In the genomic region with DNA sequence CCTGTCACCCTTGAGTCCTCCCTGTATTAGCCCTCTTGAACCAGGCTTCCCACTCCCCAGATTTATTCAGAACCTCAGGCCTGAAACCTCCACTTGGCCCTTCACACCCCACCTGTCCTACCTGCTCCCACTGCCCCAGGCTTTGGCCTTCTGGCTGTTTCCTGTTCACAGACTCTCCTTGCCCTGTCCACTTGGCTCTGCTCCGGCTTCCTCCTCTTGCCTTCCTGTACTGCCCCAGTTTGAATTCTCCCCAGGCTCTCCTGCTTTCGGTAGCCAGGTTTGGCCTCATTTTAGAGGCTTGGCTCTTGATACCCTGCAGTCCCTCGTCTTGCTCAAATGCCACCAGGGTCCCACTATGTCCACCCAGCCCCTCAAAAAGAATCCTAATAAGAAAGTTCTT, we compare ENCODE assay signal across 9 cellular contexts.
"Had no signal": no experiment of that assay in that cellular context is flagged by ENCODE, and none has a peak within 500 bp of the region (broad histone marks: within the 10 kb centered on the region; RNA-seq: fewer than 3 reads in every experiment).

No MANE protein-coding gene starts in this region.

- ATAC-seq: HCT116, HepG2, K562 had no signal

- H3K9me3 ChIP-seq: HAP-1 had no signal

- H3K4me3 ChIP-seq: GM23248, HAP-1, K562 had no signal

- H2AFZ ChIP-seq: GM23248 had no signal

- H3K9ac ChIP-seq: GM23248 had no signal

- H3K4me1 ChIP-seq: HAP-1 had no signal

- H3K27ac ChIP-seq: GM23248, HL-60 had no signal

- DNase-seq: GM23248, GOT3, H7, HFFc6 had no signal

- H3K36me3 ChIP-seq: HAP-1 had no signal
